25 cellular contexts compared by ENCODE assay signal in the genomic region with DNA sequence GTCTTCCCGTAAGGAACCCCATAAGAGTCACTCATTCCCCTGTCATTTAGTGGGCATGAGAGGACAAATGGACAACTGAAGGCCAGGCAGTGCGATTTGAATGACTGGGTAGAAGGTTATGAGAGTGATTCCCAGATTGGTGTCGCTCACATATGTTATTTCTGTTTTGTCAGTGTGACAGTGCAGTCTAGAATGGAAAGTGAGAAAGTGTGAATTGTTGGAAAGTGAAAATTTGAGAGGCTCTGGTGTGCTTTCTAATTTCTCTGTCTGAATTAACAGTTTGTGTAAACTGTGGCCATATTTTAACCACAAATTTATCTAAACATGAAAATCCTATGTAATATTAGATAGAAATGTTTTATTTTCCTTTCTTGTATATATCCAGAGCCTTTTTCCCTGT. TPM values are rescaled to one million over a fixed set of nuclear protein-coding genes. Genes with fewer than 3 reads are reported as not detected.
"Had no signal": no experiment of that assay in that cellular context is flagged by ENCODE, and none has a peak within 500 bp of the region (broad histone marks: within the 10 kb centered on the region; RNA-seq: fewer than 3 reads in every experiment).

No MANE protein-coding gene starts in this region.

- DNase-seq: colonic mucosa; cortex of kidney; dermis blood vessel endothelial cell; dorsolateral prefrontal cortex; effector CD4-positive, alpha-beta T cell; effector CD8-positive, alpha-beta T cell; effector memory CD4-positive, alpha-beta T cell; effector memory CD8-positive, alpha-beta T cell; endodermal cell; erythroblast; esophagus squamous epithelium; foreskin fibroblast; foreskin keratinocyte; foreskin melanocyte; gastrocnemius medialis; glutamatergic neuron; head of caudate nucleus; heart left ventricle; heart right ventricle had no signal

- H3K4me1 ChIP-seq: colonic mucosa, esophagus muscularis mucosa, esophagus squamous epithelium, foreskin keratinocyte, gastrocnemius medialis, gastroesophageal sphincter, heart left ventricle, heart right ventricle had no signal

- H3K27me3 ChIP-seq: colonic mucosa, dorsolateral prefrontal cortex, esophagus muscularis mucosa, esophagus squamous epithelium, foreskin keratinocyte, gastrocnemius medialis, gastroesophageal sphincter, heart left ventricle, heart right ventricle had no signal

- H3K9me3 ChIP-seq: colonic mucosa, esophagus muscularis mucosa, esophagus squamous epithelium, gastrocnemius medialis, gastroesophageal sphincter, heart left ventricle, heart right ventricle had no signal

- H3K27me3 Mint-ChIP-seq: dendritic cell treated with granulocyte-macrophage colony-stimulating factor and Interleukin-4, amounts not matched to agents 40 ng/mL and 50 ng/mL, for 4 days; effector memory CD8-positive, alpha-beta T cell had no signal

- H3K4me3 ChIP-seq: colonic mucosa, coronary artery, dorsolateral prefrontal cortex, esophagus muscularis mucosa, esophagus squamous epithelium, gastrocnemius medialis, gastroesophageal sphincter, heart left ventricle, heart right ventricle had no signal

- ATAC-seq: effector memory CD8-positive, alpha-beta T cell; esophagus mucosa; foreskin keratinocyte; gastrocnemius medialis; gastroesophageal sphincter; heart left ventricle; heart right ventricle had no signal

- H3K27ac Mint-ChIP-seq: dendritic cell treated with granulocyte-macrophage colony-stimulating factor and Interleukin-4, amounts not matched to agents 40 ng/mL and 50 ng/mL, for 4 days; effector memory CD8-positive, alpha-beta T cell; endodermal cell had no signal

- H3K27ac ChIP-seq: colonic mucosa, coronary artery, dorsolateral prefrontal cortex, epithelial cell of prostate, esophagus muscularis mucosa, esophagus squamous epithelium, foreskin keratinocyte, gastrocnemius medialis, gastroesophageal sphincter, heart left ventricle, heart right ventricle had no signal

- H3K4me3 Mint-ChIP-seq: dendritic cell treated with granulocyte-macrophage colony-stimulating factor and Interleukin-4, amounts not matched to agents 40 ng/mL and 50 ng/mL, for 4 days; effector memory CD8-positive, alpha-beta T cell; endodermal cell had no signal

- H3K9me3 Mint-ChIP-seq: dendritic cell treated with granulocyte-macrophage colony-stimulating factor and Interleukin-4, amounts not matched to agents 40 ng/mL and 50 ng/mL, for 4 days; endodermal cell had no signal

- H3K4me1 Mint-ChIP-seq: endodermal cell had no signal

- H3K36me3 ChIP-seq: colonic mucosa, esophagus muscularis mucosa, esophagus squamous epithelium, gastrocnemius medialis, gastroesophageal sphincter, heart left ventricle, heart right ventricle had no signal

RNA-seq across cellular contexts. Expression of gene ASXL3, which starts 49.1 kb away (rescaled TPM):
- total RNA-seq: dermis blood vessel endothelial cell, foreskin keratinocyte had no signal
- polyA plus RNA-seq: foreskin keratinocyte had no signal
